ENCODE assay signal across 16 cellular contexts in genomic region chr1:195345149-195345548, GRCh38.
A peak's percentile ranks its signal among the peaks of the same experiment; 100 is the strongest.
DNase-seq lines count a peak whose midpoint lies in the region; ATAC-seq and TF ChIP-seq lines count a peak whose summit lies in the region.
"Had no signal": no experiment of that assay in that cellular context is flagged by ENCODE, and none has a peak within 500 bp of the region (broad histone marks: within the 10 kb centered on the region; RNA-seq: fewer than 3 reads in every experiment).

No MANE protein-coding gene starts in this region.

- ATAC-seq in RWPE2 (ENCODE audit: low read depth) = no peak
- ATAC-seq: gastrocnemius medialis had no signal

- peak; percentile 11 for TF ChIP-seq CTCF in RWPE2 (IDR thresholded peaks at IDR 0.05; ENCODE audit: poor library complexity, severe bottlenecking)
- TF ChIP-seq CTCF in retinal pigment epithelial cell (conservative IDR thresholded peaks at IDR 0.05; ENCODE audit: low read depth, low read length) = peak; percentile 10

- H3K4me1 ChIP-seq in RWPE2 (ENCODE audit: insufficient read depth, poor library complexity, severe bottlenecking) = no peaks in the 10 kb centered on the region
- H3K4me1 ChIP-seq: gastrocnemius medialis, sigmoid colon, SJSA1 had no signal

- DNase-seq in H7 (peak; percentile 2), RWPE2 (ENCODE audit: low spot score) (no peak), iPS-NIHi7 (ENCODE audit: extremely low spot score) (peak; percentile 17), retinal pigment epithelial cell (ENCODE audit: low read depth) (no peak), CD1c-positive myeloid dendritic cell (ENCODE audit: extremely low spot score) (no peak), NCI-H1417 treated with DMSO at 0.1 percent for 48 hours (lab: John Stamatoyannopoulos, UW) (no peak), NCI-H2081 (lab: John Stamatoyannopoulos, UW) (no peak)
- DNase-seq: activated CD4-positive, alpha-beta T cell treated with anti-CD3 and anti-CD28 coated beads, Interleukin-2, amount 10 ng/mL, durations not matched to agents 7 days and 5 days; activated naive CD4-positive, alpha-beta T cell treated with anti-CD3 and anti-CD28 coated beads, Interleukin-2, amount 10 ng/mL, durations not matched to agents 7 days and 5 days; gastrocnemius medialis; Kasumi-1; NCI-H1436; NCI-H226; sigmoid colon; stimulated activated CD4-positive, alpha-beta T cell treated with anti-CD3 and anti-CD28 coated beads, Interleukin-2, amount 100 ng/mL, for 24 hours had no signal

- H3K27me3 ChIP-seq in H7 (ENCODE audit: control insufficient read depth, insufficient read depth, low read length) = no peaks in the 10 kb centered on the region
- H3K27me3 ChIP-seq in RWPE2 (ENCODE audit: insufficient read depth, poor library complexity, severe bottlenecking) = no peaks in the 10 kb centered on the region
- H3K27me3 ChIP-seq: gastrocnemius medialis, sigmoid colon, SJSA1 had no signal

- H3K9me3 ChIP-seq in RWPE2 (ENCODE audit: severe bottlenecking) = no peaks in the 10 kb centered on the region
- H3K9me3 ChIP-seq: gastrocnemius medialis, sigmoid colon, SJSA1 had no signal

- H3K27ac ChIP-seq in RWPE2 (ENCODE audit: poor library complexity, severe bottlenecking) = no peak overlapping the region
- H3K27ac ChIP-seq: gastrocnemius medialis, sigmoid colon, SJSA1 had no signal

- no peaks in the 10 kb centered on the region for H3K36me3 ChIP-seq in H7 (replicated peaks; ENCODE audit: control insufficient read depth, insufficient read depth, low read length)
- H3K36me3 ChIP-seq in RWPE2 (ENCODE audit: low read depth) = no peaks in the 10 kb centered on the region
- H3K36me3 ChIP-seq: gastrocnemius medialis, sigmoid colon, SJSA1 had no signal

- no peak overlapping the region for H3K4me3 ChIP-seq in H7 (ENCODE audit: insufficient read depth, low read depth, low read length)
- no peak overlapping the region for H3K4me3 ChIP-seq in RWPE2 (ENCODE audit: severe bottlenecking)
- H3K4me3 ChIP-seq in retinal pigment epithelial cell (ENCODE audit: low read length) = no peak overlapping the region
- H3K4me3 ChIP-seq: gastrocnemius medialis, sigmoid colon, SJSA1 had no signal

Comparison
In these comparisons a context has a peak if more than half of its experiments do, and no peak if none do; other contexts are left out.
1. DNase-seq: peak in H7 (single experiment) and iPS-NIHi7 (single experiment); none in RWPE2 (single experiment), retinal pigment epithelial cell (single experiment), CD1c-positive myeloid dendritic cell (single experiment), NCI-H1417 treated with DMSO at 0.1 percent for 48 hours (single experiment) and NCI-H2081 (0 of 2).